Comparison of ENCODE assay signal across 1 cellular context in the genomic region with DNA sequence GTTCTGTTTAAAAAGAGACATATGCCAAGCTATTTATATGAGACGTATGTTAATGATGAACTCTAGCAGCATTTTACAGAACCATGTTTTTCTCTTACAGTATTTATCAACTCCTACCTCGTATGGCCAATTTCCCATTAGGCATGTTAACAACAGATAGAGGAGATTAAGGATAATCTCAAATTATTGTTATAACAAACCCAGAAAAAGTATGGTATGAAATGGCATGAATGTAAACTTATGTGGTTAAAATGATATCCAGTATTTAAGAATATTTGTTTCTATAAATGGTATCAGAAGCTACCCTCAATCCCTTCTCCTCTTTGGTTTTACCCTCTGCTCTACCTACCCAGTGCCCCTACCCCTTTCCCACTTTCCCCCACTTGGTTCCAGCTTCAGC.
TF ChIP-seq lines count a peak whose summit lies in the region.

No MANE protein-coding gene starts in this region.

TF ChIP-seq in GM12878, 131 proteins besides CTCF, POLR2A, EP300 and RAD21 (continued from another document):
- TF ChIP-seq BHLHE40 (IDR thresholded peaks at IDR 0.05; ENCODE audit: borderline replicate concordance in 1 of 2, low read depth in 2 of 2, low read length in 1 of 2) (no peak), BACH1 (IDR thresholded peaks at IDR 0.05; ENCODE audit: borderline replicate concordance) (0 out of 2 replicates have a peak, but pooled peaks have one; percentile 30), PAX5 (IDR thresholded peaks at IDR 0.05; ENCODE audit: borderline replicate concordance, low read depth, low read length) (no peak)
- TF ChIP-seq, protein P1, sequence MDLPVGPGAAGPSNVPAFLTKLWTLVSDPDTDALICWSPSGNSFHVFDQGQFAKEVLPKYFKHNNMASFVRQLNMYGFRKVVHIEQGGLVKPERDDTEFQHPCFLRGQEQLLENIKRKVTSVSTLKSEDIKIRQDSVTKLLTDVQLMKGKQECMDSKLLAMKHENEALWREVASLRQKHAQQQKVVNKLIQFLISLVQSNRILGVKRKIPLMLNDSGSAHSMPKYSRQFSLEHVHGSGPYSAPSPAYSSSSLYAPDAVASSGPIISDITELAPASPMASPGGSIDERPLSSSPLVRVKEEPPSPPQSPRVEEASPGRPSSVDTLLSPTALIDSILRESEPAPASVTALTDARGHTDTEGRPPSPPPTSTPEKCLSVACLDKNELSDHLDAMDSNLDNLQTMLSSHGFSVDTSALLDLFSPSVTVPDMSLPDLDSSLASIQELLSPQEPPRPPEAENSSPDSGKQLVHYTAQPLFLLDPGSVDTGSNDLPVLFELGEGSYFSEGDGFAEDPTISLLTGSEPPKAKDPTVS (IDR thresholded peaks at IDR 0.05; ENCODE audit: low read depth, low read length) = no peak
- TF ChIP-seq, protein P2, sequence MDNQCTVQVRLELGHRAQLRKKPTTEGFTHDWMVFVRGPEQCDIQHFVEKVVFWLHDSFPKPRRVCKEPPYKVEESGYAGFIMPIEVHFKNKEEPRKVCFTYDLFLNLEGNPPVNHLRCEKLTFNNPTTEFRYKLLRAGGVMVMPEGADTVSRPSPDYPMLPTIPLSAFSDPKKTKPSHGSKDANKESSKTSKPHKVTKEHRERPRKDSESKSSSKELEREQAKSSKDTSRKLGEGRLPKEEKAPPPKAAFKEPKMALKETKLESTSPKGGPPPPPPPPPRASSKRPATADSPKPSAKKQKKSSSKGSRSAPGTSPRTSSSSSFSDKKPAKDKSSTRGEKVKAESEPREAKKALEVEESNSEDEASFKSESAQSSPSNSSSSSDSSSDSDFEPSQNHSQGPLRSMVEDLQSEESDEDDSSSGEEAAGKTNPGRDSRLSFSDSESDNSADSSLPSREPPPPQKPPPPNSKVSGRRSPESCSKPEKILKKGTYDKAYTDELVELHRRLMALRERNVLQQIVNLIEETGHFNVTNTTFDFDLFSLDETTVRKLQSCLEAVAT (IDR thresholded peaks at IDR 0.05) = peak; percentile 92
